Comparison of ENCODE assay signal across 7 cellular contexts in genomic region chr18:2905802-2906521, GRCh38. TPM values are rescaled to one million over a fixed set of nuclear protein-coding genes. Genes with fewer than 3 reads are reported as not detected.
DNase-seq lines count a peak whose midpoint lies in the region; ATAC-seq and TF ChIP-seq lines count a peak whose summit lies in the region.

No MANE protein-coding gene starts in this region.

- WGBS in heart right ventricle, 2 donors = 11 to 13% methylated on average over 66 to 68 of the region's 68 CpGs

- DNase-seq in NCI-H774 (lab: John Stamatoyannopoulos, UW) (peak; percentile 65), heart right ventricle (peak; percentile 81), retina (peak; percentile 76), NCI-H1105 treated with DMSO at 0.1 percent for 48 hours (lab: John Stamatoyannopoulos, UW) (no peak)
- DNase-seq in activated effector memory CD4-positive, alpha-beta T cell treated with anti-CD3 and anti-CD28 coated beads, Interleukin-2, amount 50 U/mL, for 16 hours = peak; percentile 80

- peaks cover 0 to 8% (median 0%) of the 10 kb centered on the region in 7 donors for H3K27me3 ChIP-seq in heart right ventricle

- intact Hi-C loops in heart right ventricle (cut with DNase I) = loop anchor here in 5 of 10 donors (5.0 to 10.0 kb wide), 6 partner anchors 54 to 131 kb away; partner anchors contain the start of gene EMILIN2 (in 2 of the 5)

- no peak for TF ChIP-seq CTCF in heart right ventricle (IDR thresholded peaks at IDR 0.05)

- H3K4me3 ChIP-seq in heart right ventricle = peak overlapping the region; percentile 44 to 80 (median 59)

- peaks cover 14 to 67% (median 53%) of the 10 kb centered on the region in 9 donors for H3K4me1 ChIP-seq in heart right ventricle

- H3K36me3 ChIP-seq in heart right ventricle = peaks cover 0 to 25% (median 0%) of the 10 kb centered on the region in 9 donors

- peak overlapping the region in 9 of 10 donors; percentile 29 to 90 (median 66) for H3K27ac ChIP-seq in heart right ventricle

- H3K9me3 ChIP-seq in heart right ventricle = no peaks in the 10 kb centered on the region

- peak; percentile 43 for ATAC-seq in GM18502 (IDR thresholded peaks at IDR 0.05; ENCODE audit: poor library complexity, unreplicated experiment)
- peak; percentile 26 for ATAC-seq in HG02623 (IDR thresholded peaks at IDR 0.05; ENCODE audit: unreplicated experiment)
- ATAC-seq in heart right ventricle = peak; percentile 63 to 80 (median 74)

RNA-seq across cellular contexts. Expression of gene EMILIN2, which starts 59.2 kb away (rescaled TPM):
- total RNA-seq in heart right ventricle = 10 to 100 TPM in 9 of 10 donors, 1 to 10 TPM in 1; 9.5 to 50.5 (median 19.6) TPM
- polyA plus RNA-seq in heart right ventricle = 10 to 100 TPM; 15.4 to 34.8 TPM
